In the genomic region with DNA sequence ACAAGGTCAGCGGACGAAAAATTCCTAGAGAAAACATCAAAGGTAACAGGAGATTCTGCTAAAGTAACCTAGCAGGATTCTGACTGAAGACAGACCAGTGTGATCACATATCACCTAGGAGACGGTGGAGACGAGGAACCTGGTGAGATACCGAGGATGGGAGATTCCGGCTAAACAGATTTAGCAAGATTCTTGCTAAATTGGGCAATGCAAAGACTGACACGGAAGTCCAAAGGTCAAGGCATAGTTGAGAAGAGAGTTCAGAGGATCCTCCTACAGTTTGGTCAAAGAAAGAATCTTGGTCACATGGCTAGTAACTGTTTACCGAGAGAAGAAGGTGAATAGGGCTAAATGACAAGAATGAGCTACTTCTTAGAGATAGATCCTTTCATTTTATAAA, we compare ENCODE assay signal across 20 cellular contexts.
A peak's percentile ranks its signal among the peaks of the same experiment; 100 is the strongest.
DNase-seq lines count a peak whose midpoint lies in the region; ATAC-seq and TF ChIP-seq lines count a peak whose summit lies in the region.
"Had no signal": no experiment of that assay in that cellular context is flagged by ENCODE, and none has a peak within 500 bp of the region (broad histone marks: within the 10 kb centered on the region; RNA-seq: fewer than 3 reads in every experiment).

No MANE protein-coding gene starts in this region.

- TF ChIP-seq CTCF in hepatocyte (IDR thresholded peaks at IDR 0.05; ENCODE audit: poor library complexity) = no peak

- H3K27me3 Mint-ChIP-seq in naive thymus-derived CD4-positive, alpha-beta T cell = peaks cover 9 to 20% (median 10%) of the 10 kb centered on the region in 5 donors

- no peaks in the 10 kb centered on the region for H3K36me3 ChIP-seq in hepatocyte (replicated peaks; ENCODE audit: insufficient read depth, low read depth)
- no peaks in the 10 kb centered on the region for H3K36me3 ChIP-seq in naive thymus-derived CD4-positive, alpha-beta T cell (ENCODE audit: control insufficient read depth in 2 of 3, insufficient read depth in 3 of 3, low read length in 3 of 3)
- H3K36me3 ChIP-seq: breast epithelium, neural progenitor cell, stomach had no signal

- no peaks in the 10 kb centered on the region for H3K36me3 Mint-ChIP-seq in naive thymus-derived CD4-positive, alpha-beta T cell

- H2AFZ ChIP-seq in hepatocyte = no peak overlapping the region
- H2AFZ ChIP-seq: neural progenitor cell had no signal

- H3K4me3 Mint-ChIP-seq in naive thymus-derived CD4-positive, alpha-beta T cell = no peak overlapping the region
- H3K4me3 Mint-ChIP-seq: activated T-cell treated with anti-CD3 and anti-CD28 coated beads, Interleukin-2, amount 50 U/mL, for 72 hours; dendritic cell treated with granulocyte-macrophage colony-stimulating factor and Interleukin-4, amounts not matched to agents 40 ng/mL and 50 ng/mL, for 4 days; neural progenitor cell had no signal

- H3K4me3 ChIP-seq in hepatocyte = no peak overlapping the region
- H3K4me3 ChIP-seq in naive thymus-derived CD4-positive, alpha-beta T cell (ENCODE audit: low read length) = no peak overlapping the region
- H3K4me3 ChIP-seq: breast epithelium, neural progenitor cell, stomach had no signal

- no peaks in the 10 kb centered on the region for H3K9me2 ChIP-seq in hepatocyte (replicated peaks; ENCODE audit: insufficient read depth)

- peak overlapping the region; percentile 89 for H3K27ac ChIP-seq in hepatocyte
- no peak overlapping the region for H3K27ac ChIP-seq in naive thymus-derived CD4-positive, alpha-beta T cell (ENCODE audit: low read depth, low read length)
- H3K27ac ChIP-seq in caudate nucleus (ENCODE audit: low read depth, low read length) = no peak overlapping the region
- H3K27ac ChIP-seq: breast epithelium, neural progenitor cell, stomach, VCaP had no signal

- no peaks in the 10 kb centered on the region for H3K79me2 ChIP-seq in hepatocyte

- H3K4me2 ChIP-seq in hepatocyte = peak overlapping the region; percentile 29
- H3K4me2 ChIP-seq: neural progenitor cell had no signal

- peaks cover 0 to 2% (median 0%) of the 10 kb centered on the region in 11 donors for H3K9me3 Mint-ChIP-seq in naive thymus-derived CD4-positive, alpha-beta T cell
- H3K9me3 Mint-ChIP-seq: activated T-cell treated with anti-CD3 and anti-CD28 coated beads, Interleukin-2, amount 50 U/mL, for 72 hours; dendritic cell treated with granulocyte-macrophage colony-stimulating factor and Interleukin-4, amounts not matched to agents 40 ng/mL and 50 ng/mL, for 4 days had no signal

- H3K4me1 Mint-ChIP-seq in naive thymus-derived CD4-positive, alpha-beta T cell = peaks cover 0 to 1% (median 0%) of the 10 kb centered on the region in 7 donors

- DNase-seq in ELF-1 (ENCODE audit: low read depth, low spot score) (peak; percentile 74), NCI-H226 (peak; percentile 61), hepatocyte (ENCODE audit: low spot score) (peak; percentile 84), caudate nucleus (lab: John Stamatoyannopoulos, UW) (no peak), NCI-H187 (lab: John Stamatoyannopoulos, UW) (no peak)
- no peak for DNase-seq in naive thymus-derived CD4-positive, alpha-beta T cell
- DNase-seq in stimulated activated CD4-positive, alpha-beta T cell treated with anti-CD3 and anti-CD28 coated beads, Interleukin-1b, Interleukin-23, amount 100 ng/mL, for 48 hours = no peak
- DNase-seq: activated T-cell treated with anti-CD3 and anti-CD28 coated beads, Interleukin-2, amount 50 U/mL, for 72 hours; erythroblast; GOT3; KG1; NCI-H1105; NCI-H2107; NCI-H69; stomach had no signal

- no peaks in the 10 kb centered on the region for H3K27me3 ChIP-seq in hepatocyte
- no peaks in the 10 kb centered on the region for H3K27me3 ChIP-seq in naive thymus-derived CD4-positive, alpha-beta T cell (ENCODE audit: control insufficient read depth in 2 of 2, insufficient read depth in 2 of 2, low read length in 2 of 2)
- H3K27me3 ChIP-seq: breast epithelium, neural progenitor cell, stomach had no signal

- POLR2A ChIA-PET in naive thymus-derived CD4-positive, alpha-beta T cell (lab: Charles Lee) = no interaction called here

- 27% methylated on average over 8 of the region's 8 CpGs for WGBS in hepatocyte (ENCODE audit: low lambda C conversion rate, missing lambda C conversion rate)

- intact Hi-C loops in naive thymus-derived CD4-positive, alpha-beta T cell (cut with micrococcal nuclease) = no loop called here

- peaks cover 11% of the 10 kb centered on the region for H3K4me1 ChIP-seq in hepatocyte (ENCODE audit: insufficient read depth)
- no peaks in the 10 kb centered on the region for H3K4me1 ChIP-seq in naive thymus-derived CD4-positive, alpha-beta T cell (ENCODE audit: control insufficient read depth in 2 of 2, insufficient read depth in 2 of 2, low read length in 2 of 2)
- H3K4me1 ChIP-seq: breast epithelium, stomach had no signal

- CTCF ChIA-PET in naive thymus-derived CD4-positive, alpha-beta T cell (lab: Charles Lee) = no interaction called here

- no peaks in the 10 kb centered on the region for H4K20me1 ChIP-seq in hepatocyte (ENCODE audit: insufficient read depth, poor library complexity, severe bottlenecking)

- peak; percentile 64 for ATAC-seq in naive thymus-derived CD4-positive, alpha-beta T cell
- ATAC-seq in GM18502 (IDR thresholded peaks at IDR 0.05; ENCODE audit: poor library complexity, unreplicated experiment) = no peak
- ATAC-seq: activated T-cell treated with anti-CD3 and anti-CD28 coated beads, Interleukin-2, amount 50 U/mL, for 72 hours had no signal

- no peaks in the 10 kb centered on the region for H3K9me3 ChIP-seq in hepatocyte (ENCODE audit: low read depth)
- no peaks in the 10 kb centered on the region for H3K9me3 ChIP-seq in naive thymus-derived CD4-positive, alpha-beta T cell (ENCODE audit: control insufficient read depth in 2 of 3, low read length in 3 of 3)
- H3K9me3 ChIP-seq: breast epithelium, stomach had no signal

- no peak overlapping the region for H3K27ac Mint-ChIP-seq in naive thymus-derived CD4-positive, alpha-beta T cell
- H3K27ac Mint-ChIP-seq: activated T-cell treated with anti-CD3 and anti-CD28 coated beads, Interleukin-2, amount 50 U/mL, for 72 hours; neural progenitor cell had no signal

Comparison
In these comparisons a context has a peak if more than half of its experiments do, and no peak if none do; other contexts are left out.
1. DNase-seq: peak in ELF-1 (single experiment), NCI-H226 (single experiment) and hepatocyte (single experiment); none in naive thymus-derived CD4-positive, alpha-beta T cell (0 of 9), caudate nucleus (0 of 61), NCI-H187 (0 of 2) and stimulated activated CD4-positive, alpha-beta T cell treated with anti-CD3 and anti-CD28 coated beads, Interleukin-1b, Interleukin-23, amount 100 ng/mL, for 48 hours (single experiment).